Comparison of ENCODE assay signal across 24 cellular contexts in genomic region chr6:3316363-3316762, GRCh38.
"Had no signal": no experiment of that assay in that cellular context is flagged by ENCODE, and none has a peak within 500 bp of the region (broad histone marks: within the 10 kb centered on the region; RNA-seq: fewer than 3 reads in every experiment).

No MANE protein-coding gene starts in this region.

- H3K9me3 Mint-ChIP-seq: activated CD4-positive, alpha-beta memory T cell treated with anti-CD3 and anti-CD28 coated beads, Interleukin-2, amount 10 ng/mL, durations not matched to agents 7 days and 5 days; activated naive CD4-positive, alpha-beta T cell treated with anti-CD3 and anti-CD28 coated beads, Interleukin-2, amount 50 U/mL, for 24 hours had no signal

- H3K4me1 ChIP-seq: breast epithelium, SJCRH30 had no signal

- H3K9me3 ChIP-seq: breast epithelium, SJCRH30, SK-N-SH had no signal

- H3K4me3 ChIP-seq: breast epithelium, SJCRH30 had no signal

- H3K4me2 ChIP-seq: SK-N-SH had no signal

- H3K27ac Mint-ChIP-seq: activated CD4-positive, alpha-beta memory T cell treated with anti-CD3 and anti-CD28 coated beads, Interleukin-2, amount 10 ng/mL, durations not matched to agents 7 days and 5 days; activated CD4-positive, alpha-beta T cell treated with anti-CD3 and anti-CD28 coated beads for 36 hours; activated naive CD4-positive, alpha-beta T cell treated with anti-CD3 and anti-CD28 coated beads, Interleukin-2, amount 50 U/mL, for 24 hours had no signal

- DNase-seq: activated CD4-positive, alpha-beta memory T cell treated with anti-CD3 and anti-CD28 coated beads, Interleukin-2, amount 10 ng/mL, durations not matched to agents 7 days and 5 days; activated CD4-positive, alpha-beta T cell treated with anti-CD3 and anti-CD28 coated beads for 36 hours; activated CD4-positive, alpha-beta T cell treated with anti-CD3 and anti-CD28 coated beads, Interleukin-2, amount 50 U/mL, for 1 hour; activated naive CD4-positive, alpha-beta T cell; activated T-cell treated with anti-CD3 and anti-CD28 coated beads, Interleukin-2, amount 50 U/mL, for 1 hour; aorta; KG1; NCI-H1048; NCI-H1930; NCI-H2171; NCI-H345; NCI-H510A; NCI-H526 treated with DMSO at 0.1 percent for 48 hours; NCI-H82; OCI-M1; RPMI8226; SJCRH30; SK-N-SH; T-helper 1 cell had no signal

- ATAC-seq: activated CD4-positive, alpha-beta T cell treated with anti-CD3 and anti-CD28 coated beads for 36 hours; Panc1; Right ventricle myocardium inferior had no signal

- H3K27me3 ChIP-seq: breast epithelium, SJCRH30 had no signal

- H3K27me3 Mint-ChIP-seq: activated naive CD4-positive, alpha-beta T cell treated with anti-CD3 and anti-CD28 coated beads, Interleukin-2, amount 50 U/mL, for 24 hours had no signal

- H3K27ac ChIP-seq: breast epithelium, SJCRH30, VCaP had no signal

- H3K36me3 ChIP-seq: breast epithelium, SJCRH30 had no signal

- H3K4me3 Mint-ChIP-seq: activated CD4-positive, alpha-beta memory T cell treated with anti-CD3 and anti-CD28 coated beads, Interleukin-2, amount 10 ng/mL, durations not matched to agents 7 days and 5 days; activated CD4-positive, alpha-beta T cell treated with anti-CD3 and anti-CD28 coated beads for 36 hours; activated naive CD4-positive, alpha-beta T cell treated with anti-CD3 and anti-CD28 coated beads, Interleukin-2, amount 50 U/mL, for 24 hours had no signal

- H3K9ac ChIP-seq: SK-N-SH had no signal
